ENCODE assay signal across 7 cellular contexts in the genomic region with DNA sequence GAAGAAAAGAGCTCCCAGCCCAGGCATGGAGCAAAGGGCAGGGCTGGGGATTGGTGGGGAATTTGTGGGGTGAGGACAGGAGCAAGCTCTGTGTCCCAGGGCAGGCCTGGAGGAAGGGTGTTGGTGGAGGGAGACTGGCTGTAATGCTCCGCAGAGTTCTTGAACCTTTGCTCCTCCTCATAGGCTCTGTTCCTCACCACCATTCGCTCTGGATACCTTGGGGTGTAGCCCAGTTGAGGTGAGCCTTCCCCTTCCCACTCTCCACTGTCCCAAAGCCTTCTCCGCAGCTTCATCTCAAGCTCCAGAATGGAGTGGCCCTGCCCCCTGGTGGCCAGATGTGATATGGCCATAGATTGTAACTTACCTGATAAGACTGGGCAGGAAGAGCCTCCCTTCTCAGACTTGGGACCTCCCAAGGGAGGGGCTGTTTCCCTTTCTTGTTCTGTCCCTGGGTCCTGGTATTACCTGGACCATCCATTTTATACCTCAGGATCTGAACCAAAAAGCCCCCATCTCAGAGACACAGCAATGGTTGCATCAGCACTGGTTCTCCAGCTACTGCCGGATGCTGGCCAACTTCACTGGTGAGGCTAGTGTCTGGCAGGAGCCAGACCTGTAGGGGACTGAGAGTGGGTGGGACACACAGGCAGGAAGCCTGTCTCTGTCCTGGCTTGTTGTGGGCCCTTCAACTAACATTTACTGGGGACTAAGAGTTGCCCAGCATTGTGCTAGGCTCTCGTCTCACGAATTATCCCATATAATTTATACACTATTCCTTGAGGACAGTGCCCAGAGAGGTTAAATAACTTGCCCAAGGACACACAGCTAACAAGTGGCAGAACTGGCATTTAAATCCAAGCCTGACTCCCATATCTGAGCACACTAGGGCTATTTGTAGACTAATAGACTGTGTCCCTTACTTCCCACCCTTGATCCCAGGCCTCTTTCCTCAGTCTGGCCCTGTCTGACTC. TPM values are rescaled to one million over a fixed set of nuclear protein-coding genes. Genes with fewer than 3 reads are reported as not detected.
A peak's percentile ranks its signal among the peaks of the same experiment; 100 is the strongest.
DNase-seq lines count a peak whose midpoint lies in the region; ATAC-seq and TF ChIP-seq lines count a peak whose summit lies in the region.

No MANE protein-coding gene starts in this region.

- DNase-seq in NCI-H1105 (lab: John Stamatoyannopoulos, UW), result peak; percentile 44
- DNase-seq in SK-N-MC (ENCODE audit: low read depth, low spot score), result peak; percentile 66
- peak; percentile 87 for DNase-seq in activated naive CD4-positive, alpha-beta T cell treated with Interleukin-2 at 50 U/mL for 16 hours
- peak; percentile 84 for DNase-seq in glomerular visceral epithelial cell (ENCODE audit: extremely low spot score)
- peak; percentile 81 to 96 for DNase-seq in trophoblast cell
- DNase-seq in transverse colon, result peak; percentile 90

- no CpG with 5 or more reads among the region's 6 CpGs for WGBS in trophoblast cell (ENCODE audit: extremely low coverage, insufficient coverage, insufficient read length)
- 44% methylated on average over 6 of the region's 6 CpGs; no CpG with 5 or more reads in 1 of the 2 donors for whole genome bisulfite sequencing in transverse colon (ENCODE audit: low coverage in 1 of 2), 2 donors

- H3K9me3 ChIP-seq in SK-N-MC (ENCODE audit: low read depth, low read length) (no peaks in the 10 kb centered on the region), trophoblast cell (ENCODE audit: insufficient read depth, low read depth, low read length) (no peaks in the 10 kb centered on the region), transverse colon (no peaks in the 10 kb centered on the region)

- no peak overlapping the region for H2BK12ac ChIP-seq in trophoblast cell (ENCODE audit: low read length)

- H3K79me1 ChIP-seq in trophoblast cell (ENCODE audit: low read length), result no peaks in the 10 kb centered on the region

- no peak overlapping the region for H3K18ac ChIP-seq in trophoblast cell (ENCODE audit: low read length)

- no peak overlapping the region for H4K12ac ChIP-seq in trophoblast cell (ENCODE audit: low read depth, low read length)

- TF ChIP-seq CTCF in transverse colon (IDR thresholded peaks at IDR 0.05), result peak; percentile 91 to 97 (median 94)

- H3K4me3 ChIP-seq in SK-N-MC (no peak overlapping the region), trophoblast cell (ENCODE audit: low read depth, low read length) (no peak overlapping the region), transverse colon (no peak overlapping the region)

- no peak overlapping the region for H3K4ac ChIP-seq in trophoblast cell (ENCODE audit: low read depth, low read length)

- ATAC-seq in GM18861 (IDR thresholded peaks at IDR 0.05; ENCODE audit: unreplicated experiment), result peak; percentile 67

- H3K27ac ChIP-seq in SK-N-MC (no peak overlapping the region), trophoblast cell (ENCODE audit: low read depth, low read length) (no peak overlapping the region), transverse colon (no peak overlapping the region)

- no peak for TF ChIP-seq POLR2A in transverse colon (IDR thresholded peaks at IDR 0.05)

- H3K23ac ChIP-seq in trophoblast cell (ENCODE audit: low read length), result no peak overlapping the region

- no peaks in the 10 kb centered on the region for H3K4me1 ChIP-seq in trophoblast cell (ENCODE audit: control insufficient read depth in 1 of 2, insufficient read depth in 2 of 2, low read length in 2 of 2)
- H3K4me1 ChIP-seq in transverse colon, result peaks cover 0 to 4% (median 0%) of the 10 kb centered on the region in 4 donors

- H3K36me3 ChIP-seq in SK-N-MC (ENCODE audit: insufficient read depth, low read length) (no peaks in the 10 kb centered on the region), trophoblast cell (ENCODE audit: control insufficient read depth in 1 of 2, insufficient read depth in 2 of 2, low read length in 2 of 2) (no peaks in the 10 kb centered on the region), transverse colon (no peaks in the 10 kb centered on the region)

- no peak overlapping the region for H2BK5ac ChIP-seq in trophoblast cell (ENCODE audit: low read depth, low read length, poor library complexity)

- H3K4me2 ChIP-seq in trophoblast cell (ENCODE audit: low read length), result no peak overlapping the region

- H4K91ac ChIP-seq in trophoblast cell (ENCODE audit: low read depth, low read length), result no peak overlapping the region

- no peak overlapping the region for H2AK5ac ChIP-seq in trophoblast cell (ENCODE audit: low read length)

- intact Hi-C loops in transverse colon (cut with DNase I; ENCODE audit: low total_unique reads), result loop anchor here (5.0 kb wide), 1 partner anchor 38 kb away; no protein-coding TSS in a partner anchor

- no peak overlapping the region for H4K8ac ChIP-seq in trophoblast cell (ENCODE audit: low read depth, low read length)

- H3K79me2 ChIP-seq in trophoblast cell (ENCODE audit: control insufficient read depth, insufficient read depth, low read length, poor library complexity), result no peaks in the 10 kb centered on the region

- H2AFZ ChIP-seq in trophoblast cell (ENCODE audit: insufficient read depth, low read length, poor library complexity), result peak overlapping the region; percentile 13

- in situ Hi-C loops in transverse colon (cut with MboI; ENCODE audit: low pct_ligation_motif_present in 1 of 4, low pct_unique_long_range_greater_than_20kb in 1 of 4, low sequenced_read_pairs in 3 of 4), result no loop called here

- no peak for TF ChIP-seq EP300 in transverse colon (IDR thresholded peaks at IDR 0.05; ENCODE audit: low read depth)

- H3K14ac ChIP-seq in trophoblast cell (ENCODE audit: low read length), result no peak overlapping the region

- H3K9ac ChIP-seq in SK-N-MC (ENCODE audit: insufficient read length) (no peak overlapping the region), trophoblast cell (ENCODE audit: low read length) (no peak overlapping the region)

- H3K27me3 ChIP-seq in trophoblast cell (ENCODE audit: insufficient read depth, low read length), result no peaks in the 10 kb centered on the region
- peaks cover 6% of the 10 kb centered on the region for H3K27me3 ChIP-seq in transverse colon

- no peak overlapping the region for H2BK120ac ChIP-seq in trophoblast cell (ENCODE audit: insufficient read depth, low read length, poor library complexity)

RNA-seq across cellular contexts. Expression of a gene that starts 19.1 kb away (rescaled TPM):
- polyA plus RNA-seq in trophoblast cell (2013), result not detected in 2 replicates
- total RNA-seq in transverse colon, result not detected

RNA-seq across cellular contexts. Expression of a gene that starts 44.8 kb away (rescaled TPM):
- 1,663 and 1,757 TPM in 2 replicates for polyA plus RNA-seq in trophoblast cell (2013)
- total RNA-seq in transverse colon, result 1,000 to 10,000 TPM; 1,146 to 2,715 (median 2,002) TPM

RNA-seq across cellular contexts. Expression of a gene that starts 47.4 kb away (rescaled TPM):
- 0.99 and 1.1 TPM in 2 replicates for polyA plus RNA-seq in trophoblast cell (2013)
- total RNA-seq in transverse colon, result 10 to 100 TPM; 10.1 to 21.7 (median 11.6) TPM
